In genomic region chr21:45029298-45029967, GRCh38 we compare ENCODE assay signal across 12 cellular contexts. TPM values are rescaled to one million over a fixed set of nuclear protein-coding genes. Genes with fewer than 3 reads are reported as not detected.
DNase-seq lines count a peak whose midpoint lies in the region; ATAC-seq and TF ChIP-seq lines count a peak whose summit lies in the region.
"Had no signal": no experiment of that assay in that cellular context is flagged by ENCODE, and none has a peak within 500 bp of the region (broad histone marks: within the 10 kb centered on the region; RNA-seq: fewer than 3 reads in every experiment).

No MANE protein-coding gene starts in this region.

- intact Hi-C loops in esophagus muscularis mucosa (cut with DNase I) (no loop called here), mucosa of descending colon (cut with DNase I, micrococcal nuclease) (no loop called here)

- peak overlapping the region; percentile 34; the same call in 1 of the 2 replicates for H3K9ac ChIP-seq in BLaER1

- TF ChIP-seq POLR2A in esophagus muscularis mucosa (IDR thresholded peaks at IDR 0.05; ENCODE audit: low read depth), result no peak

- H3K4me1 ChIP-seq in BLaER1 (peaks cover 65% of the 10 kb centered on the region), esophagus muscularis mucosa (peaks cover 48 to 63% (median 57%) of the 10 kb centered on the region in 4 donors), mucosa of descending colon (ENCODE audit: low read depth) (no peaks in the 10 kb centered on the region)

- DNase-seq in NCI-H524 (lab: John Stamatoyannopoulos, UW), result peak; percentile 70 to 87
- DNase-seq in esophagus muscularis mucosa (ENCODE audit: extremely low spot score), result no peak
- peak in 1 of 3 donors; percentile 20 for DNase-seq in mucosa of descending colon
- no peak for DNase-seq in T-helper 2 cell
- no peak for DNase-seq in cortex of kidney (lab: John Stamatoyannopoulos, UW)
- DNase-seq: activated CD4-positive, alpha-beta T cell treated with anti-CD3 and anti-CD28 coated beads, Interleukin-2, amount 50 U/mL, for 48 hours; CD4-positive, CD25-positive, alpha-beta regulatory T cell; stimulated activated naive CD4-positive, alpha-beta T cell treated with Interleukin-2 at 50 U/mL for 16 hours had no signal

- peaks cover 45% of the 10 kb centered on the region for H4K20me1 ChIP-seq in BLaER1

- H3K27ac ChIP-seq in BLaER1, result no peak overlapping the region
- peak overlapping the region; percentile 82 to 88 (median 87) for H3K27ac ChIP-seq in esophagus muscularis mucosa (replicated peaks in 1 of 4)
- H3K27ac ChIP-seq: cardiac muscle cell had no signal

- no peaks in the 10 kb centered on the region for H3K36me3 ChIP-seq in BLaER1
- H3K36me3 ChIP-seq in esophagus muscularis mucosa, result no peaks in the 10 kb centered on the region
- no peaks in the 10 kb centered on the region for H3K36me3 ChIP-seq in mucosa of descending colon (ENCODE audit: low read depth)
- H3K36me3 ChIP-seq: cardiac muscle cell had no signal

- WGBS in esophagus muscularis mucosa, result 82% methylated on average over 14 of the region's 15 CpGs

- peak overlapping the region; percentile 95 for H3K4me2 ChIP-seq in BLaER1

- TF ChIP-seq CTCF in esophagus muscularis mucosa (IDR thresholded peaks at IDR 0.05) (no peak), mucosa of descending colon (IDR thresholded peaks at IDR 0.05) (no peak)

- H3K4me3 ChIP-seq in BLaER1, result no peak overlapping the region
- H3K4me3 ChIP-seq in esophagus muscularis mucosa, result no peak overlapping the region
- no peak overlapping the region for H3K4me3 ChIP-seq in mucosa of descending colon
- H3K4me3 ChIP-seq: cardiac muscle cell had no signal

- no peaks in the 10 kb centered on the region for H3K27me3 ChIP-seq in BLaER1
- no peaks in the 10 kb centered on the region for H3K27me3 ChIP-seq in esophagus muscularis mucosa
- H3K27me3 ChIP-seq: cardiac muscle cell had no signal

- H3K9me3 ChIP-seq in BLaER1, result peaks cover 4% of the 10 kb centered on the region
- H3K9me3 ChIP-seq in esophagus muscularis mucosa, result no peaks in the 10 kb centered on the region
- H3K9me3 ChIP-seq in mucosa of descending colon, result no peaks in the 10 kb centered on the region

- peak; percentile 50 for ATAC-seq in mucosa of descending colon
- no peak for ATAC-seq in GM18858 (IDR thresholded peaks at IDR 0.05; ENCODE audit: unreplicated experiment)
- ATAC-seq in GM21619 (IDR thresholded peaks at IDR 0.05; ENCODE audit: unreplicated experiment), result no peak

- TF ChIP-seq EP300 in esophagus muscularis mucosa (IDR thresholded peaks at IDR 0.05), result no peak

RNA-seq across cellular contexts. Expression of gene ADARB1, which starts 44.9 kb away (rescaled TPM):
- total RNA-seq in esophagus muscularis mucosa (100 to 1,000 TPM; 107 to 231 (median 201) TPM), mucosa of descending colon (10 to 100 TPM in 1 of 3 donors, 1 to 10 TPM in 2; 5.4 to 91.2 (median 8.8) TPM)

Comparison
In these comparisons a context has a peak if more than half of its experiments do, and no peak if none do; other contexts are left out.
1. DNase-seq: peak in NCI-H524 (2 of 2); none in esophagus muscularis mucosa (single experiment), T-helper 2 cell (0 of 5) and cortex of kidney (single experiment).